ENCODE assay signal across 2 cellular contexts in the genomic region with DNA sequence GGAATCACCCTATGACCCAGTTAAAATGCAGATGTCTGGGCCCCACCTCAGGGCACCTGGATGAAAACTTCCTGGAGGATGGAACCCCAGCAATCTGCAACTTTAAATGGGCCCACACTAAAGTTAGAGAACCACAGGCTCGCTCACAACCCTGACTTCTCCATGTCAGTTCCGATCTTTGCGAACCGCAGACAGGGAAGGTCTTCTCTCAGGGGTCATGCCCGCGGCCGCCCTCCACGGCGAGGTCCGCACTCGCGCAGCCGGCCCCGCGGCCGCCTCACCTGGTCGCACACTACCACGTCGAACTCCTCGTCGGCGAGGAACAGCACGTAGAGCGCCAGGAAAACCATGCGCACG.
TF ChIP-seq lines count a peak whose summit lies in the region.

No MANE protein-coding gene starts in this region.

TF ChIP-seq in SK-N-SH, 30 proteins besides CTCF, POLR2A, EP300 and RAD21 (continued from another document):
- TF ChIP-seq FOXJ3 (CRISPR knock-in tag; IDR thresholded peaks at IDR 0.05), result no peak
- TF ChIP-seq TAF1 (IDR thresholded peaks at IDR 0.05; ENCODE audit: borderline replicate concordance, low read depth, low read length), result no peak
- TF ChIP-seq RCOR1 (IDR thresholded peaks at IDR 0.05; ENCODE audit: low read length), result no peak

TF ChIP-seq in SK-N-SH treated with all-trans-retinoic acid at 6 μM for 48 hours, 23 proteins besides CTCF, POLR2A, EP300 and RAD21 (continued from another document):
- TF ChIP-seq, protein P1, sequence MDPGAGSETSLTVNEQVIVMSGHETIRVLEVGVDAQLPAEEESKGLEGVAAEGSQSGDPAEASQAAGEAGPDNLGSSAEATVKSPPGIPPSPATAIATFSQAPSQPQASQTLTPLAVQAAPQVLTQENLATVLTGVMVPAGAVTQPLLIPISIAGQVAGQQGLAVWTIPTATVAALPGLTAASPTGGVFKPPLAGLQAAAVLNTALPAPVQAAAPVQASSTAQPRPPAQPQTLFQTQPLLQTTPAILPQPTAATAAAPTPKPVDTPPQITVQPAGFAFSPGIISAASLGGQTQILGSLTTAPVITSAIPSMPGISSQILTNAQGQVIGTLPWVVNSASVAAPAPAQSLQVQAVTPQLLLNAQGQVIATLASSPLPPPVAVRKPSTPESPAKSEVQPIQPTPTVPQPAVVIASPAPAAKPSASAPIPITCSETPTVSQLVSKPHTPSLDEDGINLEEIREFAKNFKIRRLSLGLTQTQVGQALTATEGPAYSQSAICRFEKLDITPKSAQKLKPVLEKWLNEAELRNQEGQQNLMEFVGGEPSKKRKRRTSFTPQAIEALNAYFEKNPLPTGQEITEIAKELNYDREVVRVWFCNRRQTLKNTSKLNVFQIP (CRISPR knock-in tag; IDR thresholded peaks at IDR 0.05; ENCODE audit: borderline replicate concordance, low read depth), result no peak
- no peak for TF ChIP-seq TCF4 (CRISPR knock-in tag; IDR thresholded peaks at IDR 0.05; ENCODE audit: borderline replicate concordance)
- TF ChIP-seq ZNF565 (CRISPR knock-in tag; conservative IDR thresholded peaks at IDR 0.05; ENCODE audit: low read depth), result no peak
